ENCODE assay signal across 8 cellular contexts in genomic region chr4:151276787-151277557, GRCh38. TPM values are rescaled to one million over a fixed set of nuclear protein-coding genes. Genes with fewer than 3 reads are reported as not detected.
DNase-seq lines count a peak whose midpoint lies in the region; ATAC-seq and TF ChIP-seq lines count a peak whose summit lies in the region.

Gene PRSS48, plus strand, starts transcription at chr4:151277161. Its CDS starts 12 bp downstream, at chr4:151277173.

- no peaks in the 10 kb centered on the region for H3K79me2 ChIP-seq in Loucy (ENCODE audit: insufficient read depth, low read length)

- no peaks in the 10 kb centered on the region for H4K20me1 ChIP-seq in Loucy (ENCODE audit: insufficient read depth, low read length, poor library complexity, severe bottlenecking)

- H3K9me2 ChIP-seq in Loucy (replicated peaks; ENCODE audit: low read depth, low read length), result no peaks in the 10 kb centered on the region

- H3K27me3 ChIP-seq in BJ (ENCODE audit: control insufficient read depth, insufficient read depth, low read length) (no peaks in the 10 kb centered on the region), Loucy (ENCODE audit: insufficient read depth, low read length, poor library complexity, severe bottlenecking) (no peaks in the 10 kb centered on the region), WERI-Rb-1 (ENCODE audit: insufficient read depth, low read depth, severe bottlenecking) (no peaks in the 10 kb centered on the region)

- peaks cover 13 to 15% of the 10 kb centered on the region in 2 donors for H3K27me3 Mint-ChIP-seq in stimulated activated naive B cell treated with anti-CD40 and anti-IgM and Interleukin-4, amounts not matched to agents 10 μg/mL and 1 μg/mL and 100 μg/mL, for 72 hours

- H3K9ac ChIP-seq in Loucy (ENCODE audit: low read depth, low read length, poor library complexity, severe bottlenecking), result no peak within 1 kb of the TSS

- no peaks in the 10 kb centered on the region for H3K36me3 Mint-ChIP-seq in stimulated activated naive B cell treated with anti-CD40 and anti-IgM and Interleukin-4, amounts not matched to agents 10 μg/mL and 1 μg/mL and 100 μg/mL, for 72 hours

- CTCF ChIA-PET in BJ (lab: Yijun Ruan, JAX), result interaction anchor here (0.5 to 2.3 kb wide), 23 partner anchors 9 to 327 kb away, joined by 3 to 15 read pairs (median 4); partner anchors contain the start of gene SH3D19

- H3K27ac Mint-ChIP-seq in stimulated activated naive B cell treated with anti-CD40 and anti-IgM and Interleukin-4, amounts not matched to agents 10 μg/mL and 1 μg/mL and 100 μg/mL, for 72 hours, result no peak within 1 kb of the TSS

- H3K9me3 ChIP-seq in Loucy (ENCODE audit: insufficient read depth, low read depth, low read length), result no peaks in the 10 kb centered on the region
- H3K9me3 ChIP-seq in WERI-Rb-1 (ENCODE audit: severe bottlenecking), result no peaks in the 10 kb centered on the region

- no peaks in the 10 kb centered on the region for H3K4me1 Mint-ChIP-seq in stimulated activated naive B cell treated with anti-CD40 and anti-IgM and Interleukin-4, amounts not matched to agents 10 μg/mL and 1 μg/mL and 100 μg/mL, for 72 hours

- H3K4me1 ChIP-seq in Loucy (ENCODE audit: insufficient read depth, low read length, poor library complexity, severe bottlenecking), result no peaks in the 10 kb centered on the region

- H3K4me2 ChIP-seq in Loucy (ENCODE audit: low read depth, low read length, poor library complexity, severe bottlenecking), result no peak within 1 kb of the TSS

- no peak for DNase-seq in BJ (ENCODE audit: low read depth)
- DNase-seq in GM19238 (ENCODE audit: insufficient read length, low spot score), result peak; percentile 23
- DNase-seq in WERI-Rb-1, result peak; percentile 80
- DNase-seq in ecto neural progenitor cell (ENCODE audit: low spot score), result peak; percentile 86
- peak; percentile 88 for DNase-seq in medulla oblongata (ENCODE audit: extremely low spot score)
- peak; percentile 15 for DNase-seq in stimulated activated naive B cell treated with anti-CD40 and anti-IgM and Interleukin-4, amounts not matched to agents 10 μg/mL and 1 μg/mL and 100 μg/mL, for 72 hours

- H3K4me3 Mint-ChIP-seq in stimulated activated naive B cell treated with anti-CD40 and anti-IgM and Interleukin-4, amounts not matched to agents 10 μg/mL and 1 μg/mL and 100 μg/mL, for 72 hours, result no peak within 1 kb of the TSS

- POLR2A ChIA-PET in BJ (lab: Charles Lee), result no interaction called here

- H3K36me3 ChIP-seq in BJ (ENCODE audit: control insufficient read depth, insufficient read depth, low read length) (no peaks in the 10 kb centered on the region), Loucy (ENCODE audit: insufficient read depth, low read length) (no peaks in the 10 kb centered on the region), WERI-Rb-1 (peaks cover 5% of the 10 kb centered on the region)

- H3K9me3 Mint-ChIP-seq in stimulated activated naive B cell treated with anti-CD40 and anti-IgM and Interleukin-4, amounts not matched to agents 10 μg/mL and 1 μg/mL and 100 μg/mL, for 72 hours, result no peaks in the 10 kb centered on the region

- H3K4me3 ChIP-seq in BJ (ENCODE audit: low read depth, low read length), result no peak within 1 kb of the TSS
- no peak within 1 kb of the TSS for H3K4me3 ChIP-seq in Loucy (ENCODE audit: low read length, poor library complexity, severe bottlenecking)
- no peak within 1 kb of the TSS for H3K4me3 ChIP-seq in WERI-Rb-1 (ENCODE audit: low read depth, low read length)

- H3K27ac ChIP-seq in WERI-Rb-1, result no peak within 1 kb of the TSS

- TF ChIP-seq CTCF in BJ (IDR thresholded peaks at IDR 0.05; ENCODE audit: insufficient read depth, low read depth, low read length) (peak; percentile 88), Loucy (conservative IDR thresholded peaks at IDR 0.05; ENCODE audit: low read length) (peak; percentile 97), WERI-Rb-1 (IDR thresholded peaks at IDR 0.05; ENCODE audit: low read depth, low read length) (peak; percentile 93)

- H3F3A ChIP-seq in Loucy (ENCODE audit: low read depth), result no peaks in the 10 kb centered on the region

- 0 out of 2 replicates have a peak within 1 kb of the TSS, but pooled peaks have one; percentile 53 for H2AFZ ChIP-seq in Loucy (ENCODE audit: low read length)

- ATAC-seq in stimulated activated naive B cell treated with anti-CD40 and anti-IgM and Interleukin-4, amounts not matched to agents 10 μg/mL and 1 μg/mL and 100 μg/mL, for 72 hours (replicated peaks), result peak; percentile 65 to 76
- ATAC-seq in GM19395 (IDR thresholded peaks at IDR 0.05; ENCODE audit: unreplicated experiment), result no peak

RNA-seq across cellular contexts. Expression of gene PRSS48, which starts in this region (rescaled TPM):
- not detected in 2 replicates for polyA plus RNA-seq in BJ (2011; rRNA removed)
- polyA minus RNA-seq in BJ (2011; rRNA and poly(A)+ RNA removed), result not detected in 2 replicates
